ENCODE assay signal across 18 cellular contexts in the genomic region with DNA sequence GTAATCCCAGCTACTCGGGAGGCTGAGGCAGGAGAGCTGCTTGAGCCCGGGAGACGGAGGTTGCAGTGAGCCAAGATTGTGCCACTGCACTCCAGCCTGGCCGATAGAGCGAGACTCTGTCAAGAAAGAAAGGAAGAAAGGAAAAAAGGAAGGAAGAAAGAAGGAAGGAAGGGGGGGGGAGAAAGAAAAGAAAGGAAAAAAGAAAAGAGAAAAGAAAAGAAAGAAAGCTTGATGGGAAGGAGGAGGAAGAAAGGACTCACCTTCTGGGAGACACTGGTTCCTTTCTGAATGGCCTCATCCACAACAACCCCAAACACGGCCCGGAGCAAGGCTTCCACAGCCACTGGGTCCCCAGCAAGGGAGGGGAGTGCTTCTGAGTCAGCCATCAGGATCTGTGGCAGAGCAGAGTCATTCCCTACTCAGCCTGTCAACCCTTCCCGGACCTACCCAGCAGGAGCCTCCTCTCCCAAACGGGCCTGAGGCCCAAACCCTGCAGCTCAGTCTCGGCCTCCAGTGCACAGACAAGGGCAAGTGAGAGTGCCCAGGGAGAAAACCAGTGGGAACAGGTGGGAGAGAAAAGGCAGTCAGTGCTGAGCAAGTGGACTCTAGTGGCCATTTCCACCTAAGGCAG. TPM values are rescaled to one million over a fixed set of nuclear protein-coding genes. Genes with fewer than 3 reads are reported as not detected.
DNase-seq lines count a peak whose midpoint lies in the region; ATAC-seq and TF ChIP-seq lines count a peak whose summit lies in the region.
"Had no signal": no experiment of that assay in that cellular context is flagged by ENCODE, and none has a peak within 500 bp of the region (broad histone marks: within the 10 kb centered on the region; RNA-seq: fewer than 3 reads in every experiment).

No MANE protein-coding gene starts in this region.

- H3K36me3 Mint-ChIP-seq in nephron (ENCODE audit: low read depth) = peaks cover 8% of the 10 kb centered on the region

- H3K4me1 Mint-ChIP-seq in nephron = peaks cover 41% of the 10 kb centered on the region

- H3K9me3 Mint-ChIP-seq in nephron = no peaks in the 10 kb centered on the region

- no peaks in the 10 kb centered on the region for H3K27me3 ChIP-seq in dorsolateral prefrontal cortex
- H3K27me3 ChIP-seq: BE2C, body of pancreas, tibial artery had no signal

- H3K27me3 Mint-ChIP-seq in nephron (ENCODE audit: low read depth) = no peaks in the 10 kb centered on the region

- no peak overlapping the region for H3K27ac ChIP-seq in dorsolateral prefrontal cortex
- H3K27ac ChIP-seq: body of pancreas, skin epidermis, tibial artery had no signal

- no peak for TF ChIP-seq CTCF in nephron (IDR thresholded peaks at IDR 0.05; ENCODE audit: unreplicated experiment in 3 of 3)
- TF ChIP-seq CTCF in dorsolateral prefrontal cortex (IDR thresholded peaks at IDR 0.05 in 54 of 56, conservative IDR thresholded peaks at IDR 0.05 in 2 of 56; ENCODE audit: low read depth in 1 of 56, partially characterized antibody in 56 of 56) = no peak

- peak; percentile 70 for DNase-seq in EL
- DNase-seq in RKO (ENCODE audit: low spot score) = peak; percentile 54
- DNase-seq in dedifferentiated amniotic fluid mesenchymal stem cell (ENCODE audit: extremely low spot score) = peak; percentile 23
- no peak for DNase-seq in dorsolateral prefrontal cortex
- no peak for DNase-seq in GF-D8 (lab: John Stamatoyannopoulos, UW)
- DNase-seq in H4 (ENCODE audit: low spot score) = no peak
- DNase-seq: activated CD4-positive, CD25-positive, alpha-beta regulatory T cell treated with anti-CD3 and anti-CD28 coated beads, Interleukin-2, amount 50 U/mL, for 72 hours; activated CD8-positive, alpha-beta memory T cell treated with anti-CD3 and anti-CD28 coated beads, Interleukin-2, amount 50 U/mL, for 48 hours; activated naive CD4-positive, alpha-beta T cell treated with Interleukin-2 at 50 U/mL for 16 hours; body of pancreas; NCI-H345; NK-92 treated with Interleukin-12 subunit alpha and Interleukin-12 subunit beta, amount 100 ng/mL, for 24 hours; SIG-M5 had no signal

- no peak for ATAC-seq in GM18867 (IDR thresholded peaks at IDR 0.05; ENCODE audit: unreplicated experiment)
- ATAC-seq: body of pancreas had no signal

- no peak overlapping the region for H3K4me3 ChIP-seq in dorsolateral prefrontal cortex
- H3K4me3 ChIP-seq: body of pancreas, skin epidermis, tibial artery had no signal

- H3K4me3 Mint-ChIP-seq in nephron = no peak overlapping the region

- intact Hi-C loops in dorsolateral prefrontal cortex (cut with DNase I) = no loop called here

- peak overlapping the region; percentile 45 to 96 (median 85) for H3K27ac Mint-ChIP-seq in nephron

RNA-seq across cellular contexts. Expression of gene ZNF740, which starts 7.3 kb away (rescaled TPM):
- total RNA-seq in dorsolateral prefrontal cortex = 10 to 100 TPM; 29.1 to 79.4 (median 48.6) TPM
- 4.7 and 6.3 TPM in 2 replicates for total RNA-seq in H4 (2014; rRNA removed; shearing (Covaris generic))

RNA-seq across cellular contexts. Expression of gene CSAD, which starts 7.5 kb away (rescaled TPM):
- total RNA-seq in dorsolateral prefrontal cortex = 10 to 100 TPM; 28.2 to 90.7 (median 62.4) TPM
- total RNA-seq in H4 (2014; rRNA removed; shearing (Covaris generic)) = 0.66 and 2.8 TPM in 2 replicates

RNA-seq across cellular contexts. Expression of gene ITGB7, which starts 33.9 kb away (rescaled TPM):
- 1 to 10 TPM in 98 of 120 experiments, under 1 TPM in 20, not detected in 2; 0.43 to 4.9 (median 1.5) TPM for total RNA-seq in dorsolateral prefrontal cortex
- total RNA-seq in H4 (2014; rRNA removed; shearing (Covaris generic)) = 0.39 and 1.2 TPM in 2 replicates

RNA-seq across cellular contexts. Expression of gene RARG, which starts 58.8 kb away (rescaled TPM):
- total RNA-seq in dorsolateral prefrontal cortex = 10 to 100 TPM in 100 of 120 experiments, 1 to 10 TPM in 20; 5.6 to 27.3 (median 13.3) TPM
- total RNA-seq in H4 (2014; rRNA removed; shearing (Covaris generic)) = 20.0 and 24.2 TPM in 2 replicates

Comparison
In these comparisons a context has a peak if more than half of its experiments do, and no peak if none do; other contexts are left out.
1. DNase-seq: peak in EL (single experiment), RKO (single experiment) and dedifferentiated amniotic fluid mesenchymal stem cell (single experiment); none in dorsolateral prefrontal cortex (0 of 10), GF-D8 (single experiment) and H4 (single experiment).